8 cellular contexts compared by ENCODE assay signal in the genomic region with DNA sequence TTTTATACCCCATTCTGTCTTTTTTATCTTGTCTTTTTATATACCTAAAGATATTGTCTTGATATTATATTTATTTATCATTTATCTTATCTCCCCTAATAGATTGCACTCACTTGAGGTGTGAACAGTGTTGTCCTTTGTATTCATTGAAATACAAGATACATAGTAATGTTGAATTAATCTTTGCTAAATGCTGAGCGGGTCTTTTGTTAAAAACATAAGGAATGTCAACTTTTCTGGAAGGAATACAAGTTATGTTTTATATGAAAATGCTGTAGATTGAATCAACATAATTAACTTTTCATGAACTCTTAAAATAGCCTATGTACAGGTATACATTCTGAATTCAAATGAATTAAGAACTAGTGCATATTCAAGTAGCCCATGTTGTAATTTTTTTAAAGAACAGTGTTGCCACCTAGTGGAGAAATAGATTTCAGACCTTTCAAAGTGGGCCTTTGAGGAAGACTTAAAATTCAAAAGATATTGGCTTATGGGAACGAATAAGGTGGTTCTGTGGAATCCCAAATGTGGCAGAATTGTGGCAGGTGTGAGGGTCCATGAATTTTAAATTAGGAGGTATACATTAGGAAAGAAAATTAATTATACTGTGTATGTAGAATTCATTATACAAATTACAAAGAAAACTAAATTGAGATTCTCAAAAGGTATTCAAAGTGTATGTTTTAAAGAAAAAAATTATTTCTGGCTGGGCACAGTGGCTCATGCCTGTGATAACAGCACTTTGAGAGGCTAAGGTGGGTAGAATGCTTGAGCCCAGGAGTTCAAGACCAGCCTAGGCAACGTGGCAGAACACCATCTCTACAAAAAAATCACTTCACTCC. TPM values are rescaled to one million over a fixed set of nuclear protein-coding genes. Genes with fewer than 3 reads are reported as not detected.
A peak's percentile ranks its signal among the peaks of the same experiment; 100 is the strongest.
DNase-seq lines count a peak whose midpoint lies in the region; ATAC-seq and TF ChIP-seq lines count a peak whose summit lies in the region.

No MANE protein-coding gene starts in this region.

- no peaks in the 10 kb centered on the region for H3K79me2 ChIP-seq in SU-DHL-6 (ENCODE audit: insufficient read depth, low read length)

- no peaks in the 10 kb centered on the region for H3K9me3 ChIP-seq in left ventricle myocardium inferior (replicated peaks)
- no peaks in the 10 kb centered on the region for H3K9me3 ChIP-seq in SU-DHL-6 (ENCODE audit: insufficient read depth, low read length)
- no peaks in the 10 kb centered on the region for H3K9me3 ChIP-seq in effector memory CD4-positive, alpha-beta T cell (ENCODE audit: control insufficient read depth, low read length)

- 64 to 66% methylated on average over 3 of the region's 3 CpGs for WGBS in lower leg skin, 2 donors

- no peaks in the 10 kb centered on the region for H3K4me1 ChIP-seq in left ventricle myocardium inferior
- H3K4me1 ChIP-seq in effector memory CD4-positive, alpha-beta T cell (ENCODE audit: control insufficient read depth, insufficient read depth, low read length, poor library complexity, severe bottlenecking) = no peaks in the 10 kb centered on the region

- DNase-seq in left ventricle myocardium inferior (no peak), Right ventricle myocardium superior (no peak), NCI-H1105 treated with DMSO at 0.1 percent for 48 hours (lab: John Stamatoyannopoulos, UW) (peak; percentile 72), fibroblast of pulmonary artery (ENCODE audit: low read depth) (peak; percentile 78), putamen (ENCODE audit: low spot score) (peak; percentile 40), lower leg skin (ENCODE audit: low spot score in 2 of 2) (no peak)
- DNase-seq in effector memory CD4-positive, alpha-beta T cell = no peak

- no peak for ATAC-seq in Right ventricle myocardium superior (ENCODE audit: poor library complexity)

- no peak overlapping the region for H3K4me3 ChIP-seq in left ventricle myocardium inferior
- no peak overlapping the region for H3K4me3 ChIP-seq in SU-DHL-6 (ENCODE audit: insufficient read depth, low read length, poor library complexity, severe bottlenecking)
- H3K4me3 ChIP-seq in fibroblast of pulmonary artery (replicated peaks; ENCODE audit: low read depth, low read length) = no peak overlapping the region
- no peak overlapping the region for H3K4me3 ChIP-seq in lower leg skin (ENCODE audit: low read depth, poor library complexity, severe bottlenecking)
- H3K4me3 ChIP-seq in effector memory CD4-positive, alpha-beta T cell (ENCODE audit: insufficient read depth, low read depth, low read length, poor library complexity, severe bottlenecking) = no peak overlapping the region

- no peak for TF ChIP-seq POLR2A in lower leg skin (IDR thresholded peaks at IDR 0.05)

- no peak overlapping the region for H2AFZ ChIP-seq in SU-DHL-6 (ENCODE audit: low read depth, low read length, severe bottlenecking)

- H3F3A ChIP-seq in SU-DHL-6 (ENCODE audit: insufficient read depth) = peaks cover 3% of the 10 kb centered on the region; the same call in 1 of the 2 replicates

- H4K20me1 ChIP-seq in SU-DHL-6 (ENCODE audit: low read depth, low read length) = no peaks in the 10 kb centered on the region

- H3K9ac ChIP-seq in SU-DHL-6 (ENCODE audit: low read length) = no peak overlapping the region

- no peak overlapping the region for H3K4me2 ChIP-seq in SU-DHL-6 (ENCODE audit: low read depth, low read length, poor library complexity, severe bottlenecking)

- H3K36me3 ChIP-seq in left ventricle myocardium inferior = peaks cover 7% of the 10 kb centered on the region
- no peaks in the 10 kb centered on the region for H3K36me3 ChIP-seq in SU-DHL-6 (ENCODE audit: low read length)
- no peaks in the 10 kb centered on the region for H3K36me3 ChIP-seq in effector memory CD4-positive, alpha-beta T cell (ENCODE audit: control insufficient read depth, insufficient read depth, low read length)

- H3K9me2 ChIP-seq in SU-DHL-6 (replicated peaks; ENCODE audit: insufficient read depth, low read length) = no peaks in the 10 kb centered on the region

- H3K27me3 ChIP-seq in left ventricle myocardium inferior (ENCODE audit: low read depth) (no peaks in the 10 kb centered on the region), SU-DHL-6 (ENCODE audit: low read length) (no peaks in the 10 kb centered on the region)
- no peaks in the 10 kb centered on the region for H3K27me3 ChIP-seq in effector memory CD4-positive, alpha-beta T cell (replicated peaks; ENCODE audit: control insufficient read depth, insufficient read depth, low read length, poor library complexity, severe bottlenecking)

- no peak overlapping the region for H3K27ac ChIP-seq in left ventricle myocardium inferior (replicated peaks)
- H3K27ac ChIP-seq in SU-DHL-6 (ENCODE audit: low read depth, low read length) = no peak overlapping the region
- H3K27ac ChIP-seq in effector memory CD4-positive, alpha-beta T cell (ENCODE audit: insufficient read depth, low read length, poor library complexity, severe bottlenecking) = no peak overlapping the region

- intact Hi-C loops in left ventricle myocardium inferior (cut with micrococcal nuclease) (no loop called here), Right ventricle myocardium superior (cut with DNase I) (no loop called here), lower leg skin (cut with DNase I; ENCODE audit: low total_unique reads) (no loop called here)

- TF ChIP-seq CTCF in left ventricle myocardium inferior (IDR thresholded peaks at IDR 0.05; ENCODE audit: borderline replicate concordance) = peak; percentile 76
- peak; percentile 53 for TF ChIP-seq CTCF in SU-DHL-6 (IDR thresholded peaks at IDR 0.05; ENCODE audit: insufficient read depth, low read length, poor library complexity, severe bottlenecking)
- TF ChIP-seq CTCF in fibroblast of pulmonary artery (IDR thresholded peaks at IDR 0.05; ENCODE audit: low read length, missing control alignments) = peak; percentile 64
- no peak for TF ChIP-seq CTCF in lower leg skin (IDR thresholded peaks at IDR 0.05)

RNA-seq across cellular contexts. Expression of a gene that starts 19.1 kb away (rescaled TPM):
- total RNA-seq in left ventricle myocardium inferior (3.8 TPM), Right ventricle myocardium superior (2.3 TPM), lower leg skin (1 to 10 TPM; 2.1 to 9.1 (median 3.7) TPM)

RNA-seq across cellular contexts. Expression of a gene that starts 19.1 kb away (rescaled TPM):
- total RNA-seq in left ventricle myocardium inferior = 6.3 TPM
- total RNA-seq in Right ventricle myocardium superior = 5.6 TPM
- 10 to 100 TPM in 2 of 4 donors, 1 to 10 TPM in 2; 3.9 to 16.9 (median 10.8) TPM for total RNA-seq in lower leg skin

RNA-seq across cellular contexts. Expression of a gene that starts 46.0 kb away (rescaled TPM):
- total RNA-seq in left ventricle myocardium inferior (69.6 TPM), Right ventricle myocardium superior (56.9 TPM), lower leg skin (10 to 100 TPM; 12.7 to 37.5 (median 20.0) TPM)

RNA-seq across cellular contexts. Expression of a gene that starts 46.5 kb away (rescaled TPM):
- 8.0 TPM for total RNA-seq in left ventricle myocardium inferior
- 5.6 TPM for total RNA-seq in Right ventricle myocardium superior
- total RNA-seq in lower leg skin = 1 to 10 TPM; 5.6 to 7.9 (median 5.8) TPM

Comparison
In these comparisons a context has a peak if more than half of its experiments do, and no peak if none do; other contexts are left out.
1. DNase-seq: peak in NCI-H1105 treated with DMSO at 0.1 percent for 48 hours (single experiment), fibroblast of pulmonary artery (single experiment) and putamen (single experiment); none in left ventricle myocardium inferior (single experiment), Right ventricle myocardium superior (single experiment), lower leg skin (0 of 2) and effector memory CD4-positive, alpha-beta T cell (0 of 3).
2. CTCF ChIP-seq: peak in left ventricle myocardium inferior (single experiment), SU-DHL-6 (single experiment) and fibroblast of pulmonary artery (single experiment); none in lower leg skin (0 of 3).